In genomic region chr9:6788175-6789016, GRCh38 we compare ENCODE assay signal across 8 cellular contexts.
DNase-seq lines count a peak whose midpoint lies in the region; ATAC-seq lines count a peak whose summit lies in the region.

No MANE protein-coding gene starts in this region.

- peaks cover 7% of the 10 kb centered on the region for H3K36me3 Mint-ChIP-seq in memory B cell

- H3K27ac ChIP-seq in ACC112 (ENCODE audit: low read depth, low read length) (peak overlapping the region; percentile 83), HUES6 (ENCODE audit: low read depth, low read length) (peak overlapping the region; percentile 39; the same call in 1 of the 2 replicates), duodenal mucosa (ENCODE audit: low read depth, low read length) (no peak overlapping the region)

- H2AFZ ChIP-seq in ACC112 (ENCODE audit: low read length, unreplicated experiment), result peak overlapping the region; percentile 64

- no peaks in the 10 kb centered on the region for H3K27me3 ChIP-seq in ACC112 (ENCODE audit: insufficient read depth, low read length)
- no peaks in the 10 kb centered on the region for H3K27me3 ChIP-seq in HUES6 (ENCODE audit: control insufficient read depth, insufficient read depth, low read length)
- no peaks in the 10 kb centered on the region for H3K27me3 ChIP-seq in duodenal mucosa (ENCODE audit: control insufficient read depth in 1 of 2, insufficient read depth in 2 of 2, low read length in 2 of 2)

- peaks cover 21% of the 10 kb centered on the region for H3K4me1 ChIP-seq in ACC112 (ENCODE audit: control insufficient read depth, insufficient read depth, low read length, unreplicated experiment)
- peaks cover 29% of the 10 kb centered on the region for H3K4me1 ChIP-seq in HUES6 (ENCODE audit: control insufficient read depth, insufficient read depth, low read length)
- H3K4me1 ChIP-seq in duodenal mucosa (ENCODE audit: control insufficient read depth in 1 of 2, insufficient read depth in 2 of 2, low read length in 2 of 2), result peaks cover 18 to 21% of the 10 kb centered on the region in 2 donors

- H3K27ac Mint-ChIP-seq in memory B cell, result peak overlapping the region; percentile 21

- peaks cover 40% of the 10 kb centered on the region for H3K4me1 Mint-ChIP-seq in memory B cell

- DNase-seq in memory B cell (ENCODE audit: low spot score in 2 of 2), result no peak
- no peak for DNase-seq in stimulated activated naive CD4-positive, alpha-beta T cell (lab: John Stamatoyannopoulos, UW)
- DNase-seq in stimulated activated CD8-positive, alpha-beta memory T cell treated with anti-CD3 and anti-CD28 coated beads, Interleukin-4, amount 100 ng/mL, for 48 hours, result no peak
- DNase-seq in stimulated activated CD4-positive, alpha-beta T cell treated with anti-CD3 and anti-CD28 coated beads, Interleukin-15, amount 100 ng/mL, for 24 hours, result no peak

- no peaks in the 10 kb centered on the region for H3K27me3 Mint-ChIP-seq in memory B cell

- ATAC-seq in memory B cell (ENCODE audit: low read depth), result no peak
- ATAC-seq in GM18861 (IDR thresholded peaks at IDR 0.05; ENCODE audit: unreplicated experiment), result no peak

- H3K79me2 ChIP-seq in ACC112 (ENCODE audit: control insufficient read depth, insufficient read depth, low read length, unreplicated experiment), result peaks cover 62% of the 10 kb centered on the region

- H3K36me3 ChIP-seq in ACC112 (ENCODE audit: insufficient read depth, low read length) (peaks cover 5% of the 10 kb centered on the region; the same call in 1 of the 2 replicates), HUES6 (ENCODE audit: control insufficient read depth, insufficient read depth, low read length) (peaks cover 3% of the 10 kb centered on the region), duodenal mucosa (ENCODE audit: control insufficient read depth in 1 of 2, insufficient read depth in 2 of 2, low read length in 2 of 2) (no peaks in the 10 kb centered on the region)

- H3K4me3 Mint-ChIP-seq in memory B cell, result no peak overlapping the region

- H3K9ac ChIP-seq in HUES6 (ENCODE audit: low read length), result peak overlapping the region; percentile 10
- no peak overlapping the region for H3K9ac ChIP-seq in duodenal mucosa (ENCODE audit: low read depth in 1 of 2, low read length in 2 of 2)

- H3K9me3 ChIP-seq in HUES6 (ENCODE audit: control insufficient read depth, insufficient read depth, low read depth, low read length) (no peaks in the 10 kb centered on the region), duodenal mucosa (ENCODE audit: control insufficient read depth in 1 of 2, low read length in 2 of 2) (no peaks in the 10 kb centered on the region)

- H3K4me3 ChIP-seq in ACC112 (ENCODE audit: low read depth, low read length) (peak overlapping the region; percentile 64), HUES6 (ENCODE audit: low read depth, low read length) (no peak overlapping the region), duodenal mucosa (ENCODE audit: low read depth in 1 of 2, low read length in 2 of 2) (peak overlapping the region; percentile 31 to 54)

- no peaks in the 10 kb centered on the region for H3K9me3 Mint-ChIP-seq in memory B cell
